10 cellular contexts compared by ENCODE assay signal in genomic region chr7:131143869-131144268, GRCh38.
"Had no signal": no experiment of that assay in that cellular context is flagged by ENCODE, and none has a peak within 500 bp of the region (broad histone marks: within the 10 kb centered on the region; RNA-seq: fewer than 3 reads in every experiment).

No MANE protein-coding gene starts in this region.

- H3K27ac Mint-ChIP-seq: GM23338, H9, HFFc6 had no signal

- H2AFZ ChIP-seq: GM23248, GM23338 had no signal

- H3K4me1 ChIP-seq: HAP-1 had no signal

- H3K27ac ChIP-seq: GM23248 had no signal

- H3K4me3 ChIP-seq: GM23248, GM23338, HAP-1 had no signal

- H3K4me1 Mint-ChIP-seq: GM23338, H9 had no signal

- ATAC-seq: GM23338 had no signal

- H3K4me3 Mint-ChIP-seq: GM23338, H9, HFFc6 had no signal

- H3K9me3 ChIP-seq: HAP-1 had no signal

- H3K9ac ChIP-seq: GM23248 had no signal

- FAIRE-seq: H1, H54 had no signal

- H3K36me3 ChIP-seq: HAP-1 had no signal

- H3K4me2 ChIP-seq: GM23338 had no signal

- DNase-seq: GM23248, GOT3, H7, H9, HCEC 1CT, HFFc6 had no signal
